In genomic region chr6:3754032-3754725, GRCh38 we compare ENCODE assay signal across 1 cellular context. TPM values are rescaled to one million over a fixed set of nuclear protein-coding genes. Genes with fewer than 3 reads are reported as not detected.
"Had no signal": no experiment of that assay in that cellular context is flagged by ENCODE, and none has a peak within 500 bp of the region (broad histone marks: within the 10 kb centered on the region; RNA-seq: fewer than 3 reads in every experiment).

No MANE protein-coding gene starts in this region.

RNA-seq across cellular contexts. Expression of gene PXDC1, which starts 2.7 kb away (rescaled TPM):
- polyA plus RNA-seq: naive thymus-derived CD4-positive, alpha-beta T cell had no signal
